Comparison of ENCODE assay signal across 26 cellular contexts in genomic region chr15:30917675-30918074, GRCh38.
"Had no signal": no experiment of that assay in that cellular context is flagged by ENCODE, and none has a peak within 500 bp of the region (broad histone marks: within the 10 kb centered on the region; RNA-seq: fewer than 3 reads in every experiment).

No MANE protein-coding gene starts in this region.

- H3K4me3 ChIP-seq: stomach, suprapubic skin, testis, thoracic aorta, thyroid gland, tibial artery, tibial nerve, transverse colon, upper lobe of left lung, upper lobe of right lung, uterus, vagina had no signal

- H3K36me3 ChIP-seq: uterus had no signal

- H3K9me3 ChIP-seq: stomach, suprapubic skin, testis, thoracic aorta, thyroid gland, tibial artery, tibial nerve, transverse colon, upper lobe of left lung, upper lobe of right lung, uterus, vagina had no signal

- DNase-seq: stimulated activated CD4-positive, alpha-beta T cell treated with anti-CD3 and anti-CD28 coated beads, Interleukin-2, amount 100 ng/mL, for 48 hours; stimulated activated CD4-positive, alpha-beta T cell treated with anti-CD3 and anti-CD28 coated beads, Interleukin-4, amount 100 ng/mL, for 1 hour; stimulated activated CD4-positive, alpha-beta T cell treated with anti-CD3 and anti-CD28 coated beads, Interleukin-4, amount 100 ng/mL, for 24 hours; stimulated activated CD4-positive, alpha-beta T cell treated with anti-CD3 and anti-CD28 coated beads, Interleukin-4, amount 100 ng/mL, for 4 hours; stimulated activated CD8-positive, alpha-beta memory T cell treated with anti-CD3 and anti-CD28 coated beads, Interleukin-4, amount 100 ng/mL, for 48 hours; stimulated activated naive B cell treated with anti-CD40 and anti-IgM and Interleukin-4, amounts not matched to agents 10 μg/mL and 1 μg/mL and 100 μg/mL, for 72 hours; stimulated activated naive CD4-positive, alpha-beta T cell; stimulated activated naive CD4-positive, alpha-beta T cell treated with Interleukin-2 at 50 U/mL for 16 hours; stimulated activated naive CD8-positive, alpha-beta T cell treated with anti-CD3 and anti-CD28 coated beads, Interleukin-15, amount 100 ng/mL, for 72 hours; stimulated activated naive CD8-positive, alpha-beta T cell treated with anti-CD3 and anti-CD28 coated beads, Interleukin-15, Interleukin-2, amounts not matched to agents 100 U/mL and 50 U/mL, for 24 hours; stomach; substantia nigra; testis; thyroid gland; tibial artery; transverse colon; trophoblast cell; upper lobe of left lung; upper lobe of right lung; uterus had no signal

- H3K27ac ChIP-seq: stomach, suprapubic skin, testis, thoracic aorta, thyroid gland, tibial artery, tibial nerve, transverse colon, upper lobe of left lung, upper lobe of right lung, uterus, vagina had no signal

- ATAC-seq: stimulated activated effector memory CD8-positive, alpha-beta T cell treated with anti-CD3 and anti-CD28 coated beads, Interleukin-12 subunit alpha, Interleukin-12 subunit beta, amount 100 ng/mL, for 72 hours; stimulated activated memory B cell treated with anti-CD40 and anti-IgM and Interleukin-4, amounts not matched to agents 10 μg/mL and 1 μg/mL and 100 μg/mL, for 72 hours; stimulated activated naive B cell treated with anti-CD40 and anti-IgM and Interleukin-4, amounts not matched to agents 10 μg/mL and 1 μg/mL and 100 μg/mL, for 72 hours; stimulated activated naive CD8-positive, alpha-beta T cell treated with anti-CD3 and anti-CD28 coated beads, Interleukin-15, amount 100 ng/mL, for 72 hours; upper lobe of right lung had no signal

- H3K27me3 ChIP-seq: stomach, suprapubic skin, testis, thyroid gland, tibial artery, tibial nerve, transverse colon, upper lobe of left lung, upper lobe of right lung, uterus, vagina had no signal

- H3K4me1 ChIP-seq: suprapubic skin, testis, tibial artery, upper lobe of left lung, upper lobe of right lung, uterus, vagina had no signal
